In genomic region chr4:75180217-75180616, GRCh38 we compare ENCODE assay signal across 24 cellular contexts.
A peak's percentile ranks its signal among the peaks of the same experiment; 100 is the strongest.
DNase-seq lines count a peak whose midpoint lies in the region; ATAC-seq and TF ChIP-seq lines count a peak whose summit lies in the region.
"Had no signal": no experiment of that assay in that cellular context is flagged by ENCODE, and none has a peak within 500 bp of the region (broad histone marks: within the 10 kb centered on the region; RNA-seq: fewer than 3 reads in every experiment).

No MANE protein-coding gene starts in this region.

- no peaks in the 10 kb centered on the region for H4K20me1 ChIP-seq in BLaER1
- no peaks in the 10 kb centered on the region for H4K20me1 ChIP-seq in osteoblast (ENCODE audit: insufficient read depth, low read length)

- H3K27me3 Mint-ChIP-seq in HFFc6 (ENCODE audit: insufficient read depth), result peaks cover 1% of the 10 kb centered on the region; the same call in 1 of the 2 replicates

- H3K79me2 ChIP-seq in osteoblast (ENCODE audit: insufficient read depth, low read length), result no peaks in the 10 kb centered on the region

- no peak overlapping the region for H3K27ac Mint-ChIP-seq in HFFc6
- H3K27ac Mint-ChIP-seq: activated CD4-positive, alpha-beta memory T cell treated with anti-CD3 and anti-CD28 coated beads for 36 hours; CD8-positive, alpha-beta memory T cell had no signal

- H3K9ac ChIP-seq in BLaER1 (peak overlapping the region; percentile 68), SK-N-MC (ENCODE audit: insufficient read length) (no peak overlapping the region)

- DNase-seq in HFFc6 (no peak), SK-N-MC (ENCODE audit: low read depth, low spot score) (no peak), osteoblast (ENCODE audit: insufficient read length, low spot score, missing footprints) (no peak), KG1 (lab: John Stamatoyannopoulos, UW) (no peak)
- no peak for DNase-seq in central memory CD4-positive, alpha-beta T cell
- DNase-seq in stimulated activated naive CD4-positive, alpha-beta T cell (lab: John Stamatoyannopoulos, UW), result no peak
- DNase-seq: activated CD4-positive, alpha-beta memory T cell treated with anti-CD3 and anti-CD28 coated beads for 36 hours; activated CD4-positive, CD25-positive, alpha-beta regulatory T cell; amniotic stem cell; CD8-positive, alpha-beta memory T cell; foreskin fibroblast; hippocampal formation; lower lobe of right lung; NCI-H446 treated with DMSO at 0.1 percent for 48 hours; occipital lobe; right cardiac atrium; RPMI8226; stimulated activated CD4-positive, alpha-beta T cell treated with anti-CD3 and anti-CD28 coated beads, Interleukin-15, amount 100 ng/mL, for 24 hours; T-helper 9 cell had no signal

- H3K9me3 Mint-ChIP-seq in HFFc6, result peaks cover 31% of the 10 kb centered on the region
- H3K9me3 Mint-ChIP-seq: activated CD4-positive, alpha-beta memory T cell treated with anti-CD3 and anti-CD28 coated beads for 36 hours had no signal

- no peak for ATAC-seq in GM19328 (IDR thresholded peaks at IDR 0.05; ENCODE audit: unreplicated experiment)
- ATAC-seq: right cardiac atrium had no signal

- no peaks in the 10 kb centered on the region for H3K27me3 ChIP-seq in BLaER1
- H3K27me3 ChIP-seq in osteoblast (ENCODE audit: insufficient read depth, low read length), result no peaks in the 10 kb centered on the region
- H3K27me3 ChIP-seq: cardiac muscle cell had no signal

- no peaks in the 10 kb centered on the region; the same call in 1 of the 2 replicates for H3K4me1 Mint-ChIP-seq in HFFc6 (ENCODE audit: low read depth)
- H3K4me1 Mint-ChIP-seq: CD8-positive, alpha-beta memory T cell had no signal

- H3K9me3 ChIP-seq in BLaER1, result peaks cover 16% of the 10 kb centered on the region; the same call in 1 of the 2 replicates
- H3K9me3 ChIP-seq in SK-N-MC (ENCODE audit: low read depth, low read length), result no peaks in the 10 kb centered on the region
- no peaks in the 10 kb centered on the region for H3K9me3 ChIP-seq in osteoblast (ENCODE audit: low read depth, low read length)
- H3K9me3 ChIP-seq: lower lobe of right lung had no signal

- no peak for TF ChIP-seq CTCF in HFFc6 (IDR thresholded peaks at IDR 0.05)
- TF ChIP-seq CTCF in osteoblast (IDR thresholded peaks at IDR 0.05; ENCODE audit: extremely low read depth, low read depth, low read length), result no peak

- H3K4me1 ChIP-seq in BLaER1 (peaks cover 21% of the 10 kb centered on the region), osteoblast (ENCODE audit: insufficient read depth, low read length) (no peaks in the 10 kb centered on the region)
- H3K4me1 ChIP-seq: lower lobe of right lung had no signal

- H3K4me2 ChIP-seq in BLaER1 (peak overlapping the region; percentile 89), osteoblast (ENCODE audit: insufficient read depth, low read length) (peak overlapping the region; percentile 34)

- H3K4me3 Mint-ChIP-seq in HFFc6, result peak overlapping the region; percentile 54; the same call in 1 of the 2 replicates
- H3K4me3 Mint-ChIP-seq: activated CD4-positive, alpha-beta memory T cell treated with anti-CD3 and anti-CD28 coated beads for 36 hours; CD8-positive, alpha-beta memory T cell had no signal

- H3K36me3 ChIP-seq in BLaER1 (no peaks in the 10 kb centered on the region), SK-N-MC (ENCODE audit: insufficient read depth, low read length) (no peaks in the 10 kb centered on the region), osteoblast (ENCODE audit: insufficient read depth, low read length) (no peaks in the 10 kb centered on the region)
- H3K36me3 ChIP-seq: cardiac muscle cell, lower lobe of right lung had no signal

- H3K27ac ChIP-seq in BLaER1 (peak overlapping the region; percentile 84), SK-N-MC (peak overlapping the region; percentile 62), osteoblast (ENCODE audit: low read depth, low read length) (no peak overlapping the region)
- H3K27ac ChIP-seq: cardiac muscle cell, epithelial cell of prostate, HL-60, lower lobe of right lung had no signal

- no peak overlapping the region for H2AFZ ChIP-seq in osteoblast (ENCODE audit: low read length)

- H3K4me3 ChIP-seq in BLaER1 (peak overlapping the region; percentile 56; the same call in 1 of the 2 replicates), SK-N-MC (peak overlapping the region; percentile 72), osteoblast (ENCODE audit: insufficient read depth, low read length) (no peak overlapping the region)
- H3K4me3 ChIP-seq: cardiac muscle cell, lower lobe of right lung had no signal

- no peaks in the 10 kb centered on the region for H3K36me3 Mint-ChIP-seq in HFFc6 (ENCODE audit: low read depth)
- H3K36me3 Mint-ChIP-seq: activated CD4-positive, alpha-beta memory T cell treated with anti-CD3 and anti-CD28 coated beads for 36 hours; CD8-positive, alpha-beta memory T cell had no signal
